ENCODE assay signal across 18 cellular contexts in the genomic region with DNA sequence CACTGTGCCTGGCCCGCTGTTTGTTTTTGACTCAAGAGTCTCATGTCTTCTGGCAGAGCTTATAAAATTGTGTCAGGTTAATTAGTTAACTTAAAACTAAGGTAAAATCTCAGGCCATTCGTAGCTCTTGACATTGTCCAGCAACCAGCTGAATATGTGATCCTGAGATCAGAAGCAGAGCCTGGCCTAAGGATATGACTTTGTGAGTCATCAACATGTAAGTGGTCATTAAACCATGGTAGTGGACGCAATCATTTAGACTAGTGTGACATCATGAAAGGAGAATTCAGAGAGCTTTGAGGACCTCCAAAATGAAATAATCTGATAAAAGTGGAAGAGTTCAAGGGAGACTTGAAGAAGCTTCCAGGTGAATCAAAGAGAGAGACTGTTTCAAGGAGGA. TPM values are rescaled to one million over a fixed set of nuclear protein-coding genes. Genes with fewer than 3 reads are reported as not detected.
"Had no signal": no experiment of that assay in that cellular context is flagged by ENCODE, and none has a peak within 500 bp of the region (broad histone marks: within the 10 kb centered on the region; RNA-seq: fewer than 3 reads in every experiment).

No MANE protein-coding gene starts in this region.

- H3K27me3 ChIP-seq: breast epithelium, dorsolateral prefrontal cortex, tibial artery had no signal

- H3K36me3 ChIP-seq: breast epithelium, esophagus squamous epithelium, heart left ventricle, tibial artery had no signal

- H3K4me3 ChIP-seq: breast epithelium, dorsolateral prefrontal cortex, esophagus squamous epithelium, heart left ventricle, tibial artery had no signal

- H3K27ac ChIP-seq: breast epithelium, dorsolateral prefrontal cortex, esophagus squamous epithelium, heart left ventricle, tibial artery had no signal

- ATAC-seq: activated CD4-positive, CD25-positive, alpha-beta regulatory T cell treated with anti-CD3 and anti-CD28 coated beads, Interleukin-2, amount 50 U/mL, for 24 hours; activated T-cell treated with anti-CD3 and anti-CD28 coated beads, Interleukin-2, amount 50 U/mL, for 4 hours; heart left ventricle; stimulated activated memory B cell treated with anti-CD40 and anti-IgM and Interleukin-4, amounts not matched to agents 10 μg/mL and 1 μg/mL and 100 μg/mL, for 72 hours had no signal

- FAIRE-seq: small intestine had no signal

- DNase-seq: activated CD4-positive, alpha-beta T cell treated with anti-CD3 and anti-CD28 coated beads, Interleukin-2, amount 50 U/mL, for 48 hours; activated gamma-delta T cell; activated T-cell treated with anti-CD3 and anti-CD28 coated beads, Interleukin-2, amount 50 U/mL, for 4 hours; anterior cingulate cortex; dorsolateral prefrontal cortex; esophagus squamous epithelium; foreskin melanocyte; heart left ventricle; small intestine; tibial artery had no signal

- H3K9me3 ChIP-seq: breast epithelium, esophagus squamous epithelium, heart left ventricle, tibial artery had no signal

- H3K4me1 ChIP-seq: breast epithelium, esophagus squamous epithelium, heart left ventricle, tibial artery had no signal

RNA-seq across cellular contexts. Expression of gene SPZ1, which starts 23.3 kb away (rescaled TPM):
- total RNA-seq: activated T-cell treated with anti-CD3 and anti-CD28 coated beads, Interleukin-2, amount 50 U/mL, for 4 hours; breast epithelium; cerebellum; dorsolateral prefrontal cortex; esophagus squamous epithelium; heart left ventricle; kidney epithelial cell; liver; mesenteric fat pad; T-helper 2 cell treated with Interferon-gamma antibody and Interleukin-4, amounts not matched to agents 100 ng/mL and 5 ng/mL, for 36 hours had no signal
- polyA plus RNA-seq: heart left ventricle, liver, small intestine had no signal
